In genomic region chr9:119278138-119278537, GRCh38 we compare ENCODE assay signal across 22 cellular contexts.
DNase-seq lines count a peak whose midpoint lies in the region; ATAC-seq and TF ChIP-seq lines count a peak whose summit lies in the region.
"Had no signal": no experiment of that assay in that cellular context is flagged by ENCODE, and none has a peak within 500 bp of the region (broad histone marks: within the 10 kb centered on the region; RNA-seq: fewer than 3 reads in every experiment).

No MANE protein-coding gene starts in this region.

- H3K36me3 Mint-ChIP-seq in MCF 10A (ENCODE audit: insufficient read depth, unreplicated experiment): no peaks in the 10 kb centered on the region
- no peaks in the 10 kb centered on the region for H3K36me3 Mint-ChIP-seq in activated T-cell treated with anti-CD3 and anti-CD28 coated beads, Interleukin-2, amount 50 U/mL, for 72 hours (ENCODE audit: insufficient read depth in 2 of 2)

- POLR2A ChIA-PET in MCF 10A (lab: Yijun Ruan, JAX): no interaction called here

- H3K9me3 Mint-ChIP-seq in MCF 10A (ENCODE audit: unreplicated experiment): peaks cover 25% of the 10 kb centered on the region
- H3K9me3 Mint-ChIP-seq in activated T-cell treated with anti-CD3 and anti-CD28 coated beads, Interleukin-2, amount 50 U/mL, for 72 hours: peaks cover 0 to 2% of the 10 kb centered on the region in 2 donors
- H3K9me3 Mint-ChIP-seq: CD4-positive, alpha-beta T cell had no signal

- no peak overlapping the region for H3K27ac Mint-ChIP-seq in MCF 10A (ENCODE audit: low read depth, unreplicated experiment)
- H3K27ac Mint-ChIP-seq in activated T-cell treated with anti-CD3 and anti-CD28 coated beads, Interleukin-2, amount 50 U/mL, for 72 hours: no peak overlapping the region
- H3K27ac Mint-ChIP-seq: CD4-positive, alpha-beta T cell had no signal

- peak overlapping the region; percentile 39 for H3K27ac ChIP-seq in cingulate gyrus (ENCODE audit: low read depth, low read length)
- H3K27ac ChIP-seq: 22Rv1, RWPE1 had no signal

- no peak for TF ChIP-seq CTCF in MCF 10A (IDR thresholded peaks at IDR 0.05; ENCODE audit: unreplicated experiment)

- no peaks in the 10 kb centered on the region for H3K4me1 Mint-ChIP-seq in MCF 10A (ENCODE audit: insufficient read depth, unreplicated experiment)
- H3K4me1 Mint-ChIP-seq in activated T-cell treated with anti-CD3 and anti-CD28 coated beads, Interleukin-2, amount 50 U/mL, for 72 hours (ENCODE audit: low read depth): no peaks in the 10 kb centered on the region

- peak in 2 of 3 experiments; percentile 44 to 70 for DNase-seq in NCI-H1417 (lab: John Stamatoyannopoulos, UW)
- DNase-seq in NCI-H1417 treated with DMSO at 0.1 percent for 48 hours (lab: John Stamatoyannopoulos, UW): no peak
- peak; percentile 9 for DNase-seq in midbrain (lab: John Stamatoyannopoulos, UW)
- DNase-seq in MCF 10A (ENCODE audit: unreplicated experiment): no peak
- no peak for DNase-seq in activated T-cell treated with anti-CD3 and anti-CD28 coated beads, Interleukin-2, amount 50 U/mL, for 72 hours
- no peak for DNase-seq in SKM-1 (lab: John Stamatoyannopoulos, UW; ENCODE audit: unreplicated experiment)
- DNase-seq: BE2C; CD4-positive, alpha-beta T cell; DMS79 treated with DMSO at 0.1 percent for 48 hours; GDM1; GOT3; MV-4-11; NCI-H1436; NCI-H2029; NCI-H510A; NCI-H82; PC-3 had no signal

- intact Hi-C loops in MCF 10A (cut with micrococcal nuclease): loop anchor here (5.0 kb wide), 1 partner anchor 731 kb away; no protein-coding TSS in a partner anchor

- no peak overlapping the region for H3K4me3 Mint-ChIP-seq in MCF 10A (ENCODE audit: unreplicated experiment)
- no peak overlapping the region for H3K4me3 Mint-ChIP-seq in activated T-cell treated with anti-CD3 and anti-CD28 coated beads, Interleukin-2, amount 50 U/mL, for 72 hours
- H3K4me3 Mint-ChIP-seq: CD4-positive, alpha-beta T cell had no signal

- no peaks in the 10 kb centered on the region for H3K27me3 Mint-ChIP-seq in MCF 10A (ENCODE audit: insufficient read depth, unreplicated experiment)
- H3K27me3 Mint-ChIP-seq in activated T-cell treated with anti-CD3 and anti-CD28 coated beads, Interleukin-2, amount 50 U/mL, for 72 hours (ENCODE audit: low read depth): no peaks in the 10 kb centered on the region

- no TSS peak for BruUV-seq in MCF 10A (replicated peaks; lab: Mats Ljungman, UMichigan)

- no peak for ATAC-seq in activated T-cell treated with anti-CD3 and anti-CD28 coated beads, Interleukin-2, amount 50 U/mL, for 72 hours (replicated peaks in 1 of 2)
- ATAC-seq in GM18502 (IDR thresholded peaks at IDR 0.05; ENCODE audit: poor library complexity, unreplicated experiment): no peak
- ATAC-seq: GM12878, PC-3 had no signal

- CTCF ChIA-PET in MCF 10A (lab: Yijun Ruan, JAX): no interaction called here

Comparison
In these comparisons a context has a peak if more than half of its experiments do, and no peak if none do; other contexts are left out.
1. DNase-seq: peak in NCI-H1417 (2 of 3) and midbrain (single experiment); none in NCI-H1417 treated with DMSO at 0.1 percent for 48 hours (single experiment), MCF 10A (single experiment), activated T-cell treated with anti-CD3 and anti-CD28 coated beads, Interleukin-2, amount 50 U/mL, for 72 hours (0 of 2) and SKM-1 (single experiment).